Comparison of ENCODE assay signal across 29 cellular contexts in genomic region chr11:69251639-69252493, GRCh38. TPM values are rescaled to one million over a fixed set of nuclear protein-coding genes. Genes with fewer than 3 reads are reported as not detected.
DNase-seq lines count a peak whose midpoint lies in the region; ATAC-seq, FAIRE-seq and TF ChIP-seq lines count a peak whose summit lies in the region.
"Had no signal": no experiment of that assay in that cellular context is flagged by ENCODE, and none has a peak within 500 bp of the region (broad histone marks: within the 10 kb centered on the region; RNA-seq: fewer than 3 reads in every experiment).

No MANE protein-coding gene starts in this region.

- dilution Hi-C loops in keratinocyte (cut with MboI; ENCODE audit: extremely low pct_ligation_motif_present, low sequenced_read_pairs) = no loop called here

- H2AFZ ChIP-seq in keratinocyte (ENCODE audit: control insufficient read depth, low read length) = no peak overlapping the region
- H2AFZ ChIP-seq: parathyroid adenoma had no signal

- TF ChIP-seq CTCF in keratinocyte (optimal IDR thresholded peaks at IDR 0.05 in 1 of 3, IDR thresholded peaks at IDR 0.05 in 1 of 3, conservative IDR thresholded peaks at IDR 0.05 in 1 of 3; ENCODE audit: extremely low read depth in 1 of 3, insufficient read depth in 2 of 3, low read length in 3 of 3) = no peak

- no peaks in the 10 kb centered on the region for H4K20me1 ChIP-seq in keratinocyte (ENCODE audit: control insufficient read depth, extremely low read depth, insufficient read depth, low read length)

- intact Hi-C loops in left ventricle myocardium superior (cut with micrococcal nuclease) (no loop called here), Right ventricle myocardium superior (cut with DNase I) (no loop called here), sciatic nerve (cut with DNase I) (no loop called here)

- peak overlapping the region; percentile 18 for H3K4me2 ChIP-seq in keratinocyte (ENCODE audit: control insufficient read depth, extremely low read depth, insufficient read depth, low read depth, low read length)

- H3K4me1 ChIP-seq in keratinocyte (ENCODE audit: control insufficient read depth, extremely low read depth, insufficient read depth, low read length) = peaks cover 11% of the 10 kb centered on the region
- H3K4me1 ChIP-seq: left lung, parathyroid adenoma, right lobe of liver had no signal

- ATAC-seq in left ventricle myocardium superior (peak; percentile 66), Right ventricle myocardium superior (ENCODE audit: poor library complexity) (no peak), sciatic nerve (no peak)
- ATAC-seq: left lung; SK-N-SH treated with all-trans-retinoic acid at 6 μM for 48 hours; stimulated activated naive CD8-positive, alpha-beta T cell treated with anti-CD3 and anti-CD28 coated beads, Interleukin-15, amount 100 ng/mL, for 72 hours had no signal

- H3K36me3 ChIP-seq in keratinocyte (ENCODE audit: control insufficient read depth in 2 of 2, extremely low read depth in 1 of 2, insufficient read depth in 2 of 2, low read length in 2 of 2) = no peaks in the 10 kb centered on the region
- H3K36me3 ChIP-seq: left lung, right lobe of liver, tibial nerve had no signal

- FAIRE-seq in keratinocyte (lab: Jason Lieb, UNC) = no peak
- FAIRE-seq: H54, HTR-8/SVneo had no signal

- H3K9ac ChIP-seq in keratinocyte (ENCODE audit: control insufficient read depth, extremely low read depth, insufficient read depth, low read length) = no peak overlapping the region
- H3K9ac ChIP-seq: parathyroid adenoma had no signal

- no peaks in the 10 kb centered on the region for H3K79me2 ChIP-seq in keratinocyte (ENCODE audit: control insufficient read depth, insufficient read depth, low read length)
- H3K79me2 ChIP-seq: parathyroid adenoma had no signal

- H3K4me3 ChIP-seq in keratinocyte (ENCODE audit: control insufficient read depth in 2 of 3, extremely low read depth in 1 of 3, insufficient read depth in 2 of 3, low read depth in 1 of 3, low read length in 3 of 3) = no peak overlapping the region
- H3K4me3 ChIP-seq: left lung, right lobe of liver, tibial nerve had no signal

- peaks cover 21% of the 10 kb centered on the region for H3K9me3 ChIP-seq in keratinocyte (ENCODE audit: control insufficient read depth, low read depth, low read length)

- DNase-seq in left ventricle myocardium superior (no peak), Right ventricle myocardium superior (no peak), keratinocyte (ENCODE audit: low read depth, low spot score) (no peak), sciatic nerve (ENCODE audit: low spot score) (peak; percentile 41), activated T-cell treated with anti-CD3 and anti-CD28 coated beads for 4 hours (no peak), NCI-H1930 (lab: John Stamatoyannopoulos, UW) (no peak)
- no peak for DNase-seq in activated T-cell treated with anti-CD3 and anti-CD28 coated beads, Interleukin-2, amount 50 U/mL, for 48 hours
- DNase-seq in activated CD4-positive, CD25-positive, alpha-beta regulatory T cell (lab: John Stamatoyannopoulos, UW) = no peak
- DNase-seq: activated CD4-positive, alpha-beta T cell treated with anti-CD3 and anti-CD28 coated beads, Interleukin-2, amount 10 ng/mL, durations not matched to agents 7 days and 5 days; anterior cingulate cortex; CD8-positive, alpha-beta memory T cell; central memory CD4-positive, alpha-beta T cell; GF-D8; head of caudate nucleus; Karpas-422; left lung; MV-4-11; NCI-H2171; nephron progenitor cell; right lobe of liver; RPMI8226; stimulated activated naive CD8-positive, alpha-beta T cell treated with anti-CD3 and anti-CD28 coated beads, Interleukin-15, amount 100 ng/mL, for 72 hours had no signal

- H3K27ac ChIP-seq in keratinocyte (ENCODE audit: control insufficient read depth, insufficient read depth, low read length) = no peak overlapping the region
- H3K27ac ChIP-seq: left lung, parathyroid adenoma, right lobe of liver, tibial nerve, VCaP had no signal

- H3K27me3 ChIP-seq in keratinocyte (ENCODE audit: control insufficient read depth, extremely low read depth, insufficient read depth, low read length) = peaks cover 14% of the 10 kb centered on the region
- H3K27me3 ChIP-seq: left lung, right lobe of liver, tibial nerve had no signal

- H3K9me1 ChIP-seq in keratinocyte (ENCODE audit: control insufficient read depth, extremely low read depth, insufficient read depth, low read length) = no peaks in the 10 kb centered on the region

RNA-seq across cellular contexts. Expression of gene MYEOV, which starts 42.1 kb away (rescaled TPM):
- total RNA-seq in left ventricle myocardium superior (not detected), Right ventricle myocardium superior (not detected), sciatic nerve (1.2 TPM)
- polyA plus RNA-seq in keratinocyte = 1.4 to 2.7 TPM (median 1.5 TPM) in 3 replicates
- polyA plus RNA-seq in keratinocyte (2011; ENCODE audit: low read depth) = 0.19 TPM
- 0.51 and 1.0 TPM in 2 replicates for polyA plus RNA-seq in keratinocyte (2011; cell fraction: cytosol; rRNA removed)
- polyA plus RNA-seq in keratinocyte (2011; cell fraction: nucleus; rRNA removed) = 0.90 and 1.2 TPM in 2 replicates
- polyA plus RNA-seq in keratinocyte (2012; ENCODE audit: low replicate concordance) = 0.31 and 3.1 TPM in 2 replicates
- polyA minus RNA-seq in keratinocyte = 0.74 to 6.2 TPM (median 0.89 TPM) in 3 replicates
- not detected for polyA minus RNA-seq in keratinocyte (2011; cell fraction: cytosol; rRNA and poly(A)+ RNA removed)
- 0.74 TPM in 1 of 2 replicates, not detected in the other for polyA minus RNA-seq in keratinocyte (2011; cell fraction: nucleus; rRNA and poly(A)+ RNA removed)
- total RNA-seq: activated CD4-positive, alpha-beta T cell treated with anti-CD3 and anti-CD28 coated beads, Interleukin-2, amount 10 ng/mL, durations not matched to agents 7 days and 5 days; B cell had no signal
- polyA plus RNA-seq: CD8-positive, alpha-beta memory T cell had no signal
